24 cellular contexts compared by ENCODE assay signal in the genomic region with DNA sequence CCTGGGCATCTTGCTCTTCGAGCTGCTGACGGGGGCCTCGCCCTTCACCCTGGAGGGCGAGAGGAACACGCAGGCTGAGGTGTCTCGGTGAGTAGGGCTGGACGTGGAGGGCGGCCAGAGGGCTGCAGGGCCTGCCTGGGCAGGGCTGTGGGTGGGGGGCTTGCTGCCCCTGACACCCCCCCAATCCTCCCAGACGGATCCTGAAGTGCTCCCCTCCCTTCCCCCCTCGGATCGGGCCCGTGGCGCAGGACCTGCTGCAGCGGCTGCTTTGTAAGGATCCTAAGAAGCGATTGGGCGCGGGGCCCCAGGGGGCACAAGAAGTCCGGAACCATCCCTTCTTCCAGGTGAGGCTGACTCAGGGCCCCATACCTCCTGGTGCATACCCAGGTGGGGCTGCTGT.
"Had no signal": no experiment of that assay in that cellular context is flagged by ENCODE, and none has a peak within 500 bp of the region (broad histone marks: within the 10 kb centered on the region; RNA-seq: fewer than 3 reads in every experiment).

No MANE protein-coding gene starts in this region.

- H3K9me3 Mint-ChIP-seq: activated T-helper 17 cell treated with anti-CD3 and anti-CD28 coated beads, Interleukin-2, amount 50 U/mL, for 72 hours; memory B cell; natural killer cell treated with Interleukin-12 subunit alpha and Interleukin-12 subunit beta and Interleukin-15 and Interleukin-18, amount 100 ng/mL, for 72 hours had no signal

- H3K27me3 ChIP-seq: adrenal gland, ascending aorta, esophagus muscularis mucosa, gastroesophageal sphincter, testis, vagina had no signal

- FAIRE-seq: colon had no signal

- ATAC-seq: activated CD8-positive, alpha-beta T cell treated with anti-CD3 and anti-CD28 coated beads, Interleukin-2, amount 10 ng/mL, durations not matched to agents 7 days and 5 days; activated T-helper 17 cell treated with anti-CD3 and anti-CD28 coated beads, Interleukin-2, amount 50 U/mL, for 72 hours; gastroesophageal sphincter; left colon; natural killer cell treated with Interleukin-12 subunit alpha and Interleukin-12 subunit beta and Interleukin-15 and Interleukin-18, amount 100 ng/mL, for 72 hours had no signal

- H3K27ac Mint-ChIP-seq: activated CD8-positive, alpha-beta T cell treated with anti-CD3 and anti-CD28 coated beads, Interleukin-2, amount 10 ng/mL, durations not matched to agents 7 days and 5 days; activated T-helper 17 cell treated with anti-CD3 and anti-CD28 coated beads, Interleukin-2, amount 50 U/mL, for 72 hours; natural killer cell treated with Interleukin-12 subunit alpha and Interleukin-12 subunit beta and Interleukin-15 and Interleukin-18, amount 100 ng/mL, for 72 hours had no signal

- H3K4me3 ChIP-seq: adrenal gland, ascending aorta, esophagus muscularis mucosa, gastroesophageal sphincter, testis, vagina had no signal

- H3K9me3 ChIP-seq: adrenal gland, ascending aorta, esophagus muscularis mucosa, gastroesophageal sphincter, testis, vagina had no signal

- H3K27me3 Mint-ChIP-seq: activated naive CD8-positive, alpha-beta T cell; activated T-helper 17 cell treated with anti-CD3 and anti-CD28 coated beads, Interleukin-2, amount 50 U/mL, for 72 hours; memory B cell; natural killer cell treated with Interleukin-12 subunit alpha and Interleukin-12 subunit beta and Interleukin-15 and Interleukin-18, amount 100 ng/mL, for 72 hours had no signal

- DNase-seq: activated CD4-positive, alpha-beta T cell treated with anti-CD3 and anti-CD28 coated beads for 48 hours; activated CD8-positive, alpha-beta T cell treated with anti-CD3 and anti-CD28 coated beads, Interleukin-2, amount 10 ng/mL, durations not matched to agents 7 days and 5 days; activated naive CD4-positive, alpha-beta T cell; adrenal gland; central memory CD4-positive, alpha-beta T cell; head of caudate nucleus; left colon; nucleus accumbens; retina; stimulated activated CD4-positive, alpha-beta T cell treated with anti-CD3 and anti-CD28 coated beads, Interleukin-2, amount 100 ng/mL, for 48 hours; stimulated activated CD8-positive, alpha-beta memory T cell treated with anti-CD3 and anti-CD28 coated beads, Interleukin-4, amount 100 ng/mL, for 48 hours; stimulated activated naive CD4-positive, alpha-beta T cell; T-helper 9 cell; testis; trophoblast cell had no signal

- H3K27ac ChIP-seq: adrenal gland, esophagus muscularis mucosa, gastroesophageal sphincter, testis, vagina had no signal
